8 cellular contexts compared by ENCODE assay signal in the genomic region with DNA sequence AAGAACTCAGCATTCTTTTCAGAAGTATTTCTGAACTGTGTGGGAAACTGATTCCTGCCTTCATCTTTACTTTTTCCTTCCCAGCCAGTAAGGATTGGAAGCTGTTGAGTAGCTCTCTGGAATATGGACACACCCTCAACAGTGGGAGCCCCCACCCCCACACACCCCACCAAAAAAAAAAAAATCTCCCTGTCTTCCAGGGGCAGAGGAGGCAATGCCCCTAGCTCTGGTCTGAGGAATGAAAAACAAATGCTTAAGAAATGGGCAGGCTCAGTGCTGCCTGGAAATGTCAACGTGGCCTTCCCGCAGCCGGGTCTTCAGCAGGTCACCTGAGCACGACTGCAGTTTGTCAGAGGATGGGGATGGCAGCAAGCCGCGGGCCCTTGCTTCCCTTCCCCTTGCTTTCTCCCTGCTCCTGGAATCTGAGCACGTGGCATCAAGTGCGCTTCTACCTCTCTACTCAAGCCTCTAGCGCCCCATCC. TPM values are rescaled to one million over a fixed set of nuclear protein-coding genes. Genes with fewer than 3 reads are reported as not detected.
DNase-seq lines count a peak whose midpoint lies in the region; ATAC-seq and TF ChIP-seq lines count a peak whose summit lies in the region.

No MANE protein-coding gene starts in this region.

- no peaks in the 10 kb centered on the region for H3K9me3 Mint-ChIP-seq in mesothelial cell of epicardium

- TF ChIP-seq CTCF in astrocyte of the spinal cord (IDR thresholded peaks at IDR 0.05; ENCODE audit: low read depth, low read length) (no peak), mesothelial cell of epicardium (IDR thresholded peaks at IDR 0.05; ENCODE audit: unreplicated experiment) (no peak)

- ATAC-seq in HG03039 (IDR thresholded peaks at IDR 0.05; ENCODE audit: unreplicated experiment): peak; percentile 9

- no peak overlapping the region for H3K27ac Mint-ChIP-seq in mesothelial cell of epicardium

- H3K27me3 Mint-ChIP-seq in mesothelial cell of epicardium (ENCODE audit: low read depth): peaks cover 14% of the 10 kb centered on the region

- peak; percentile 50 for DNase-seq in NCI-H510A treated with DMSO at 0.1 percent for 48 hours (lab: John Stamatoyannopoulos, UW)
- DNase-seq in NCI-H510A (lab: John Stamatoyannopoulos, UW): no peak
- DNase-seq in astrocyte of the spinal cord (ENCODE audit: low read depth, low spot score): no peak
- no peak for DNase-seq in mesothelial cell of epicardium (ENCODE audit: low spot score in 2 of 2, unreplicated experiment in 2 of 2)
- no peak for DNase-seq in SHP77 (lab: John Stamatoyannopoulos, UW)
- no peak for DNase-seq in GM19238 (ENCODE audit: insufficient read length, low spot score)
- no peak for DNase-seq in NCI-H524 (lab: John Stamatoyannopoulos, UW)

- in situ Hi-C loops in astrocyte of the spinal cord (cut with HindIII; ENCODE audit: low sequenced_read_pairs): no loop called here

- H3K4me3 ChIP-seq in astrocyte of the spinal cord (ENCODE audit: low read depth, low read length): peak overlapping the region; percentile 66

- no peaks in the 10 kb centered on the region for H3K36me3 Mint-ChIP-seq in mesothelial cell of epicardium

- peak overlapping the region; percentile 56 for H3K4me3 Mint-ChIP-seq in mesothelial cell of epicardium

- H3K4me1 Mint-ChIP-seq in mesothelial cell of epicardium: peaks cover 13% of the 10 kb centered on the region

RNA-seq across cellular contexts. Expression of gene RGS16, which starts 0.5 kb away (rescaled TPM):
- 0.55 to 0.99 TPM (median 0.74 TPM) in 3 replicates for total RNA-seq in mesothelial cell of epicardium

RNA-seq across cellular contexts. Expression of gene RNASEL, which starts 14.6 kb away (rescaled TPM):
- 4.5 to 5.6 TPM (median 4.6 TPM) in 3 replicates for total RNA-seq in mesothelial cell of epicardium
